Comparison of ENCODE assay signal across 8 cellular contexts in the genomic region with DNA sequence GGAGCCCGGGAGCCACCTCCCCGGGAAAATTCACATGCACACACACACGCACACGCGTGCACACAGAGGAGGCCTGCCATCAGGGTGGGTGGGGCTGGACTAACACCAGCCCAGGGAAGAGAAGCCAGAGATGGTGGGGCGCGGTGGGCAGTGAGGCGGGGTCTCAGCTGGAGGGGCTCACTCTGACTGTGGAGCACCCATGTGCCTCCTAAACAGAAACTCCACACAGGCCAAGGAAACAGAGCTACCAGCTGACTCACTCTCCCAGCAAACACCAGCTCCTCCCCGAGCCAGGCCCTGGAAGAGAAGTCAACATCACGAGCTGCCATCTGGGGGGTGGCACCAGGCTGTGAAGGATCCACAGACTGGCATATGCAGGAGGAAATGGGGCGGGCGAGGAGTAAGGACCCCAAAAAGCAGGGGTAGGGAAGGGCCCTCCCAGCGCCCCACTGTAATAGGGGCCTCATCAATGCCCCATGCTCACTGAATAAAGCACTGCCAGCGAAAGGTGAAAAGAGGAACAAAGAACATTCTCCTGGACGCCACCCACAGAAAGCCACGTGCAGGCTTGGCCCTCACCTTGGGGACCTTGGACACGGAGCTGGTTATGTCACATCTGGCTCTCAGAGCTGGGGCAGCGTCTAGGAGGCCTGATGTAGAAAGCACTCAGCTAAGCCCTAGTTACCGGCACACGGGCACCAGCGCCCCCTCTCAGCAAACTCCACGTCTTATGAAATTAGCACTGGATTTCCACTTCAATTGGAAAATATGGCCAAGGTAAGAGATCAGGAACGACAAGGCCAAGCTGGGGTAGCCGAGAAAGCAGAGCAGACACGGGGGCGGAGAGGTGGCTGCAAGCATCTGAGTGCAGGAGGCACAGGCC.
DNase-seq lines count a peak whose midpoint lies in the region; ATAC-seq and TF ChIP-seq lines count a peak whose summit lies in the region.

No MANE protein-coding gene starts in this region.

- no peaks in the 10 kb centered on the region for H3K9me3 ChIP-seq in subcutaneous abdominal adipose tissue (ENCODE audit: control insufficient read depth in 5 of 5, low read length in 5 of 5)

- peak overlapping the region in 3 of 5 donors; percentile 43 to 59 (median 56) for H3K9ac ChIP-seq in subcutaneous abdominal adipose tissue (ENCODE audit: low read length in 5 of 5)

- peak; percentile 33 for TF ChIP-seq CTCF in NB4 (IDR thresholded peaks at IDR 0.05; ENCODE audit: low read depth, low read length)

- H3K4me3 ChIP-seq in NB4 (ENCODE audit: low read depth, low read length), result no peak overlapping the region
- peak overlapping the region in 3 of 5 donors; percentile 17 to 42 (median 39) for H3K4me3 ChIP-seq in subcutaneous abdominal adipose tissue (ENCODE audit: low read depth in 1 of 5, low read length in 5 of 5)

- peak overlapping the region; percentile 99 for H3K27ac ChIP-seq in caudate nucleus (ENCODE audit: low read depth, low read length)
- peak overlapping the region; percentile 92 for H3K27ac ChIP-seq in subcutaneous abdominal adipose tissue (ENCODE audit: low read depth, low read length)

- CTCF ChIA-PET in HEK293T (lab: Yijun Ruan, JAX), result interaction anchor here (0.6 to 1.0 kb wide), 4 partner anchors 10 to 84 kb away, joined by 3 to 4 read pairs (median 3); no protein-coding TSS in a partner anchor

- no peak for TF ChIP-seq POLR2A in NB4 (IDR thresholded peaks at IDR 0.05; ENCODE audit: extremely low read depth, insufficient read length)

- H3K36me3 ChIP-seq in subcutaneous abdominal adipose tissue (ENCODE audit: control insufficient read depth in 5 of 5, insufficient read depth in 5 of 5, low read length in 5 of 5), result no peaks in the 10 kb centered on the region

- DNase-seq in ACHN, result peak; percentile 76
- peak; percentile 70 for DNase-seq in NB4 (ENCODE audit: low read depth)
- DNase-seq in caudate nucleus (lab: John Stamatoyannopoulos, UW), result peak in 60 of 61 donors; percentile 29 to 94 (median 80)
- peak; percentile 88 for DNase-seq in kidney tubule cell (ENCODE audit: low spot score)
- no peak for DNase-seq in COR-L47 (lab: John Stamatoyannopoulos, UW)
- DNase-seq in HEK293T (ENCODE audit: extremely low spot score), result no peak

- POLR2A ChIA-PET in HEK293T (lab: Yijun Ruan, JAX), result interaction anchor here (1.3 to 1.9 kb wide), 2 partner anchors 9 to 72 kb away, joined by 3 to 7 read pairs; a partner anchor contains a TSS

- in situ Hi-C loops in ACHN (cut with HindIII; ENCODE audit: low pct_ligation_motif_present, low pct_unique_long_range_greater_than_20kb, low sequenced_read_pairs), result no loop called here

- peak; percentile 32 for ATAC-seq in GM19463 (IDR thresholded peaks at IDR 0.05; ENCODE audit: unreplicated experiment)

- no peaks in the 10 kb centered on the region for H3K27me3 ChIP-seq in subcutaneous abdominal adipose tissue (ENCODE audit: control insufficient read depth in 5 of 5, insufficient read depth in 4 of 5, low read length in 5 of 5)

- peaks cover 13 to 62% (median 57%) of the 10 kb centered on the region in 5 donors for H3K4me1 ChIP-seq in subcutaneous abdominal adipose tissue (ENCODE audit: control insufficient read depth in 5 of 5, insufficient read depth in 5 of 5, low read length in 5 of 5)

TF ChIP-seq in HEK293T, 16 proteins besides CTCF, POLR2A, EP300 and RAD21:
- no peak for TF ChIP-seq FOXA1 (IDR thresholded peaks at IDR 0.05)
- TF ChIP-seq L3MBTL2 (conservative IDR thresholded peaks at IDR 0.05), result no peak
- TF ChIP-seq SP1 (IDR thresholded peaks at IDR 0.05), result no peak
- TF ChIP-seq SUZ12 (IDR thresholded peaks at IDR 0.05), result no peak
- TF ChIP-seq ZNF384 (IDR thresholded peaks at IDR 0.05), result no peak
- TF ChIP-seq CTBP1 (IDR thresholded peaks at IDR 0.05; ENCODE audit: borderline replicate concordance), result no peak
- TF ChIP-seq, protein P1, sequence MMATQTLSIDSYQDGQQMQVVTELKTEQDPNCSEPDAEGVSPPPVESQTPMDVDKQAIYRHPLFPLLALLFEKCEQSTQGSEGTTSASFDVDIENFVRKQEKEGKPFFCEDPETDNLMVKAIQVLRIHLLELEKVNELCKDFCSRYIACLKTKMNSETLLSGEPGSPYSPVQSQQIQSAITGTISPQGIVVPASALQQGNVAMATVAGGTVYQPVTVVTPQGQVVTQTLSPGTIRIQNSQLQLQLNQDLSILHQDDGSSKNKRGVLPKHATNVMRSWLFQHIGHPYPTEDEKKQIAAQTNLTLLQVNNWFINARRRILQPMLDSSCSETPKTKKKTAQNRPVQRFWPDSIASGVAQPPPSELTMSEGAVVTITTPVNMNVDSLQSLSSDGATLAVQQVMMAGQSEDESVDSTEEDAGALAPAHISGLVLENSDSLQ (IDR thresholded peaks at IDR 0.05), result no peak
- TF ChIP-seq FOXM1 (IDR thresholded peaks at IDR 0.05; ENCODE audit: borderline replicate concordance), result no peak
- TF ChIP-seq NFRKB (IDR thresholded peaks at IDR 0.05), result no peak
- TF ChIP-seq ELF4 (IDR thresholded peaks at IDR 0.05), result no peak

Comparison
In these comparisons a context has a peak if more than half of its experiments do, and no peak if none do; other contexts are left out.
1. DNase-seq: peak in ACHN (single experiment), NB4 (single experiment), caudate nucleus (60 of 61) and kidney tubule cell (single experiment); none in COR-L47 (single experiment) and HEK293T (single experiment).